In the genomic region with DNA sequence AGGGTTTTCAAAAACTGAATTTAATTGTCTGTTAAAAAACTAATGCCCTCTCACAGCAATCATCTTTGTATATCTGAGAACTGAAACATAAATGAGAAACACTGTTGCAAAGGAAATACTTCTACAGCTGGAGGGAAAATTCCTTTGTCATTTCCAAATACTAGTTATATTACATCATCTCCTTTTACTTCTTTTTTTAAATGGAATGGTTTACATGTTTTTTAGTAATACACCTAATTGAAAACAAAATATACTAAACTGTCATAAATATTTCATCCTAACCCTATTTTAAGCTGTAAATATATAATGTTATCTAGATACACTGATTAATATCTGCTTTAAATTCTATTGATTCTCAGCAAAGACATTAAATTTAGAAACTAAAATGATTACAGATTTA, we compare ENCODE assay signal across 13 cellular contexts. TPM values are rescaled to one million over a fixed set of nuclear protein-coding genes. Genes with fewer than 3 reads are reported as not detected.
DNase-seq lines count a peak whose midpoint lies in the region; TF ChIP-seq lines count a peak whose summit lies in the region.
"Had no signal": no experiment of that assay in that cellular context is flagged by ENCODE, and none has a peak within 500 bp of the region (broad histone marks: within the 10 kb centered on the region; RNA-seq: fewer than 3 reads in every experiment).

No MANE protein-coding gene starts in this region.

- peaks cover 58% of the 10 kb centered on the region for H3K79me2 ChIP-seq in ACC112 (ENCODE audit: control insufficient read depth, insufficient read depth, low read length, unreplicated experiment)

- DNase-seq in NCI-H460 (ENCODE audit: extremely low read depth, low read depth) (peak; percentile 47), coronary artery (ENCODE audit: low spot score) (no peak), lung microvascular endothelial cell (ENCODE audit: low read depth in 2 of 2) (peak; percentile 72 to 77), NCI-H1436 (lab: John Stamatoyannopoulos, UW) (no peak), foreskin melanocyte (no peak), hippocampal formation (lab: John Stamatoyannopoulos, UW) (no peak), GM13977 (ENCODE audit: low spot score) (no peak)
- DNase-seq: amniotic stem cell; NCI-H2081 treated with DMSO at 0.1 percent for 48 hours; stimulated activated CD4-positive, alpha-beta T cell treated with anti-CD3 and anti-CD28 coated beads, Interleukin-4, amount 100 ng/mL, for 4 hours; tibial artery had no signal

- no peak overlapping the region for H2AFZ ChIP-seq in ACC112 (ENCODE audit: low read length, unreplicated experiment)

- H3K27ac ChIP-seq in ACC112 (ENCODE audit: low read depth, low read length) (peak overlapping the region; percentile 61), coronary artery (peak overlapping the region in 1 of 2 donors; percentile 7)
- H3K27ac ChIP-seq: BLaER1 had no signal

- H3K4me3 ChIP-seq in ACC112 (ENCODE audit: low read depth, low read length) (peak overlapping the region; percentile 70), coronary artery (peak overlapping the region; percentile 5)
- H3K4me3 ChIP-seq: BLaER1, tibial artery had no signal

- no peaks in the 10 kb centered on the region for H3K36me3 ChIP-seq in ACC112 (ENCODE audit: insufficient read depth, low read length)
- H3K36me3 ChIP-seq: BLaER1, tibial artery had no signal

- H3K4me1 ChIP-seq in ACC112 (ENCODE audit: control insufficient read depth, insufficient read depth, low read length, unreplicated experiment), result peaks cover 17% of the 10 kb centered on the region
- H3K4me1 ChIP-seq: BLaER1 had no signal

- in situ Hi-C loops in GM13977 (cut with MboI; ENCODE audit: low pct_unique_long_range_greater_than_20kb, low sequenced_read_pairs, unreplicated experiment), result no loop called here

- no peaks in the 10 kb centered on the region for H3K27me3 ChIP-seq in ACC112 (ENCODE audit: insufficient read depth, low read length)
- H3K27me3 ChIP-seq: BLaER1, tibial artery had no signal

- TF ChIP-seq CTCF in coronary artery (IDR thresholded peaks at IDR 0.05) (no peak), GM13977 (IDR thresholded peaks at IDR 0.05; ENCODE audit: extremely low read depth, insufficient read depth, missing control alignments) (no peak)

RNA-seq across cellular contexts. Expression of a gene that starts 19.1 kb away (rescaled TPM):
- total RNA-seq in NCI-H460 (2014; rRNA removed; shearing (Covaris generic)), result 67.7 and 77.7 TPM in 2 replicates
- polyA plus RNA-seq in NCI-H460 (2014; cell fraction: nucleus; rRNA removed), result 20.9 and 27.3 TPM in 2 replicates
- total RNA-seq in lung microvascular endothelial cell, result 51.6 and 79.2 TPM in 2 replicates

Comparison
In these comparisons a context has a peak if more than half of its experiments do, and no peak if none do; other contexts are left out.
1. DNase-seq: peak in NCI-H460 (single experiment) and lung microvascular endothelial cell (2 of 2); none in coronary artery (single experiment), NCI-H1436 (single experiment), foreskin melanocyte (single experiment), hippocampal formation (0 of 2) and GM13977 (single experiment).